1 cellular context compared by ENCODE assay signal in genomic region chr2:134148843-134149472, GRCh38.
TF ChIP-seq lines count a peak whose summit lies in the region.

No MANE protein-coding gene starts in this region.

TF ChIP-seq in K562, 482 proteins besides CTCF, POLR2A, EP300 and RAD21 (continued from another document):
- TF ChIP-seq ZBTB49 (CRISPR knock-in tag; IDR thresholded peaks at IDR 0.05; ENCODE audit: borderline replicate concordance) = no peak
- no peak for TF ChIP-seq ZNF282 (CRISPR knock-in tag; IDR thresholded peaks at IDR 0.05)
- peak; percentile 68; the same call in 1 of the 2 replicates for TF ChIP-seq CTBP1 (IDR thresholded peaks at IDR 0.05; ENCODE audit: borderline replicate concordance)
- peak; percentile 16; the same call in 1 of the 2 replicates for TF ChIP-seq ZNF584 (CRISPR knock-in tag; IDR thresholded peaks at IDR 0.05; ENCODE audit: low read depth)
- peak; percentile 92 for TF ChIP-seq ZNF644 (tag; IDR thresholded peaks at IDR 0.05; ENCODE audit: low read depth)
- peak; percentile 92 for TF ChIP-seq TCF3 (CRISPR knock-in tag; IDR thresholded peaks at IDR 0.05)
- no peak for TF ChIP-seq MYBL2 (IDR thresholded peaks at IDR 0.05; ENCODE audit: low read depth)
- TF ChIP-seq MYBL2 (CRISPR knock-in tag; IDR thresholded peaks at IDR 0.05; ENCODE audit: borderline replicate concordance) = no peak
- TF ChIP-seq, protein P1, sequence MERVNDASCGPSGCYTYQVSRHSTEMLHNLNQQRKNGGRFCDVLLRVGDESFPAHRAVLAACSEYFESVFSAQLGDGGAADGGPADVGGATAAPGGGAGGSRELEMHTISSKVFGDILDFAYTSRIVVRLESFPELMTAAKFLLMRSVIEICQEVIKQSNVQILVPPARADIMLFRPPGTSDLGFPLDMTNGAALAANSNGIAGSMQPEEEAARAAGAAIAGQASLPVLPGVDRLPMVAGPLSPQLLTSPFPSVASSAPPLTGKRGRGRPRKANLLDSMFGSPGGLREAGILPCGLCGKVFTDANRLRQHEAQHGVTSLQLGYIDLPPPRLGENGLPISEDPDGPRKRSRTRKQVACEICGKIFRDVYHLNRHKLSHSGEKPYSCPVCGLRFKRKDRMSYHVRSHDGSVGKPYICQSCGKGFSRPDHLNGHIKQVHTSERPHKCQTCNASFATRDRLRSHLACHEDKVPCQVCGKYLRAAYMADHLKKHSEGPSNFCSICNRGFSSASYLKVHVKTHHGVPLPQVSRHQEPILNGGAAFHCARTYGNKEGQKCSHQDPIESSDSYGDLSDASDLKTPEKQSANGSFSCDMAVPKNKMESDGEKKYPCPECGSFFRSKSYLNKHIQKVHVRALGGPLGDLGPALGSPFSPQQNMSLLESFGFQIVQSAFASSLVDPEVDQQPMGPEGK (CRISPR knock-in tag; IDR thresholded peaks at IDR 0.05; ENCODE audit: borderline replicate concordance) = peak; percentile 35; the same call in 1 of the 2 replicates
- peak in 1 of 2 experiments; percentile 71; a peak in 2 of 4 replicates for TF ChIP-seq FOXK2 (conservative IDR thresholded peaks at IDR 0.05 in 1 of 2, IDR thresholded peaks at IDR 0.05 in 1 of 2; ENCODE audit: low read depth in 2 of 2)
- TF ChIP-seq KLF16 (IDR thresholded peaks at IDR 0.05) = peak; percentile 85
- TF ChIP-seq TEAD4 (IDR thresholded peaks at IDR 0.05; ENCODE audit: low read length) = peak; percentile 95
- TF ChIP-seq TEAD4 (CRISPR knock-in tag; IDR thresholded peaks at IDR 0.05; ENCODE audit: borderline replicate concordance) = no peak
- TF ChIP-seq ERF (CRISPR knock-in tag; IDR thresholded peaks at IDR 0.05) = no peak
- no peak for TF ChIP-seq ZBTB8A (IDR thresholded peaks at IDR 0.05; ENCODE audit: partially characterized antibody)
- no peak for TF ChIP-seq FOXK1 (CRISPR knock-in tag; IDR thresholded peaks at IDR 0.05; ENCODE audit: borderline replicate concordance)
- TF ChIP-seq ZNF79 (CRISPR knock-in tag; IDR thresholded peaks at IDR 0.05; ENCODE audit: low read depth) = no peak
- TF ChIP-seq SPI1 (IDR thresholded peaks at IDR 0.05; ENCODE audit: borderline replicate concordance, low read depth, low read length) = no peak
- TF ChIP-seq TEAD1 (CRISPR knock-in tag; IDR thresholded peaks at IDR 0.05) = peak in 1 of 2 experiments; percentile 63; a peak in 1 of 4 replicates
- no peak for TF ChIP-seq ZNF830 (CRISPR knock-in tag; IDR thresholded peaks at IDR 0.05)
- TF ChIP-seq CREM (IDR thresholded peaks at IDR 0.05; ENCODE audit: low read depth) = peak; percentile 60; the same call in 1 of the 2 replicates
- TF ChIP-seq PHB2 (IDR thresholded peaks at IDR 0.05; ENCODE audit: low read depth) = peak; percentile 10; the same call in 1 of the 2 replicates
- TF ChIP-seq KDM1A (IDR thresholded peaks at IDR 0.05) = 0 out of 4 replicates have a peak, but pooled peaks of 1 of the 2 experiments have one; percentile 13
- TF ChIP-seq ZNF395 (CRISPR knock-in tag; IDR thresholded peaks at IDR 0.05) = peak; percentile 67
- peak in 1 of 2 experiments; percentile 31; a peak in 1 of 4 replicates for TF ChIP-seq SRF (CRISPR knock-in tag; IDR thresholded peaks at IDR 0.05)
- no peak for TF ChIP-seq SAFB2 (IDR thresholded peaks at IDR 0.05; ENCODE audit: borderline replicate concordance, low read depth, low read length, severe bottlenecking)
- peak; percentile 99 for TF ChIP-seq CEBPB (tag; IDR thresholded peaks at IDR 0.05)
- TF ChIP-seq ETV1 (tag; conservative IDR thresholded peaks at IDR 0.05; ENCODE audit: low read depth) = 0 out of 2 replicates have a peak, but pooled peaks have one; percentile 36
- TF ChIP-seq, protein P2, sequence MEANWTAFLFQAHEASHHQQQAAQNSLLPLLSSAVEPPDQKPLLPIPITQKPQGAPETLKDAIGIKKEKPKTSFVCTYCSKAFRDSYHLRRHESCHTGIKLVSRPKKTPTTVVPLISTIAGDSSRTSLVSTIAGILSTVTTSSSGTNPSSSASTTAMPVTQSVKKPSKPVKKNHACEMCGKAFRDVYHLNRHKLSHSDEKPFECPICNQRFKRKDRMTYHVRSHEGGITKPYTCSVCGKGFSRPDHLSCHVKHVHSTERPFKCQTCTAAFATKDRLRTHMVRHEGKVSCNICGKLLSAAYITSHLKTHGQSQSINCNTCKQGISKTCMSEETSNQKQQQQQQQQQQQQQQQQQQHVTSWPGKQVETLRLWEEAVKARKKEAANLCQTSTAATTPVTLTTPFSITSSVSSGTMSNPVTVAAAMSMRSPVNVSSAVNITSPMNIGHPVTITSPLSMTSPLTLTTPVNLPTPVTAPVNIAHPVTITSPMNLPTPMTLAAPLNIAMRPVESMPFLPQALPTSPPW (CRISPR knock-in tag; IDR thresholded peaks at IDR 0.05) = peak; percentile 52; the same call in 1 of the 2 replicates
- TF ChIP-seq, protein P3, sequence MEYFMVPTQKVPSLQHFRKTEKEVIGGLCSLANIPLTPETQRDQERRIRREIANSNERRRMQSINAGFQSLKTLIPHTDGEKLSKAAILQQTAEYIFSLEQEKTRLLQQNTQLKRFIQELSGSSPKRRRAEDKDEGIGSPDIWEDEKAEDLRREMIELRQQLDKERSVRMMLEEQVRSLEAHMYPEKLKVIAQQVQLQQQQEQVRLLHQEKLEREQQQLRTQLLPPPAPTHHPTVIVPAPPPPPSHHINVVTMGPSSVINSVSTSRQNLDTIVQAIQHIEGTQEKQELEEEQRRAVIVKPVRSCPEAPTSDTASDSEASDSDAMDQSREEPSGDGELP (CRISPR knock-in tag; IDR thresholded peaks at IDR 0.05; ENCODE audit: borderline replicate concordance) = peak; percentile 27; the same call in 1 of the 2 replicates
- peak; percentile 83; the same call in 1 of the 2 replicates for TF ChIP-seq ATF7 (IDR thresholded peaks at IDR 0.05)
- TF ChIP-seq CBFA2T2 (conservative IDR thresholded peaks at IDR 0.05) = peak; percentile 79
- TF ChIP-seq CBFA2T3 (IDR thresholded peaks at IDR 0.05) = peak; percentile 87
- peak; percentile 95 for TF ChIP-seq CEBPG (CRISPR knock-in tag; IDR thresholded peaks at IDR 0.05)
- TF ChIP-seq CEBPG (tag; conservative IDR thresholded peaks at IDR 0.05 in 1 of 2, IDR thresholded peaks at IDR 0.05 in 1 of 2) = peak; percentile 97 to 98
- TF ChIP-seq HDAC2 (IDR thresholded peaks at IDR 0.05) = peak; percentile 47; the same call in 1 of the 2 replicates
- TF ChIP-seq, protein P4, sequence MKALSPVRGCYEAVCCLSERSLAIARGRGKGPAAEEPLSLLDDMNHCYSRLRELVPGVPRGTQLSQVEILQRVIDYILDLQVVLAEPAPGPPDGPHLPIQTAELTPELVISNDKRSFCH (CRISPR knock-in tag; IDR thresholded peaks at IDR 0.05) = no peak
- TF ChIP-seq, protein P4 (tag; IDR thresholded peaks at IDR 0.05) = no peak
- peak; percentile 98 for TF ChIP-seq ARID1B (IDR thresholded peaks at IDR 0.05)
- TF ChIP-seq CCNT2 (IDR thresholded peaks at IDR 0.05; ENCODE audit: borderline replicate concordance, extremely low read depth, insufficient read length, low read depth, low read length) = peak; percentile 87
- 0 out of 2 replicates have a peak, but pooled peaks have one; percentile 59 for TF ChIP-seq ILF3 (IDR thresholded peaks at IDR 0.05; ENCODE audit: borderline replicate concordance)
- TF ChIP-seq GATA2 (CRISPR knock-in tag; IDR thresholded peaks at IDR 0.05) = peak; percentile 85
- no peak for TF ChIP-seq RFX1 (IDR thresholded peaks at IDR 0.05)
- TF ChIP-seq TAL1 (IDR thresholded peaks at IDR 0.05) = peak; percentile 93
- TF ChIP-seq NCOA6 (IDR thresholded peaks at IDR 0.05) = no peak
- TF ChIP-seq, protein P5, sequence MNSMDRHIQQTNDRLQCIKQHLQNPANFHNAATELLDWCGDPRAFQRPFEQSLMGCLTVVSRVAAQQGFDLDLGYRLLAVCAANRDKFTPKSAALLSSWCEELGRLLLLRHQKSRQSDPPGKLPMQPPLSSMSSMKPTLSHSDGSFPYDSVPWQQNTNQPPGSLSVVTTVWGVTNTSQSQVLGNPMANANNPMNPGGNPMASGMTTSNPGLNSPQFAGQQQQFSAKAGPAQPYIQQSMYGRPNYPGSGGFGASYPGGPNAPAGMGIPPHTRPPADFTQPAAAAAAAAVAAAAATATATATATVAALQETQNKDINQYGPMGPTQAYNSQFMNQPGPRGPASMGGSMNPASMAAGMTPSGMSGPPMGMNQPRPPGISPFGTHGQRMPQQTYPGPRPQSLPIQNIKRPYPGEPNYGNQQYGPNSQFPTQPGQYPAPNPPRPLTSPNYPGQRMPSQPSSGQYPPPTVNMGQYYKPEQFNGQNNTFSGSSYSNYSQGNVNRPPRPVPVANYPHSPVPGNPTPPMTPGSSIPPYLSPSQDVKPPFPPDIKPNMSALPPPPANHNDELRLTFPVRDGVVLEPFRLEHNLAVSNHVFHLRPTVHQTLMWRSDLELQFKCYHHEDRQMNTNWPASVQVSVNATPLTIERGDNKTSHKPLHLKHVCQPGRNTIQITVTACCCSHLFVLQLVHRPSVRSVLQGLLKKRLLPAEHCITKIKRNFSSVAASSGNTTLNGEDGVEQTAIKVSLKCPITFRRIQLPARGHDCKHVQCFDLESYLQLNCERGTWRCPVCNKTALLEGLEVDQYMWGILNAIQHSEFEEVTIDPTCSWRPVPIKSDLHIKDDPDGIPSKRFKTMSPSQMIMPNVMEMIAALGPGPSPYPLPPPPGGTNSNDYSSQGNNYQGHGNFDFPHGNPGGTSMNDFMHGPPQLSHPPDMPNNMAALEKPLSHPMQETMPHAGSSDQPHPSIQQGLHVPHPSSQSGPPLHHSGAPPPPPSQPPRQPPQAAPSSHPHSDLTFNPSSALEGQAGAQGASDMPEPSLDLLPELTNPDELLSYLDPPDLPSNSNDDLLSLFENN (IDR thresholded peaks at IDR 0.05; ENCODE audit: low read depth in 2 of 2, low read length in 2 of 2) = peak in 1 of 2 experiments; percentile 91; a peak in 2 of 4 replicates
- no peak for TF ChIP-seq PCBP1 (IDR thresholded peaks at IDR 0.05; ENCODE audit: low read depth, low read length, poor library complexity, severe bottlenecking)
- peak in 1 of 2 experiments; percentile 43; a peak in 1 of 4 replicates for TF ChIP-seq MAZ (CRISPR knock-in tag; conservative IDR thresholded peaks at IDR 0.05 in 1 of 2, IDR thresholded peaks at IDR 0.05 in 1 of 2)
- TF ChIP-seq MTA2 (IDR thresholded peaks at IDR 0.05; ENCODE audit: low read depth) = peak; percentile 90
- TF ChIP-seq, protein P6, sequence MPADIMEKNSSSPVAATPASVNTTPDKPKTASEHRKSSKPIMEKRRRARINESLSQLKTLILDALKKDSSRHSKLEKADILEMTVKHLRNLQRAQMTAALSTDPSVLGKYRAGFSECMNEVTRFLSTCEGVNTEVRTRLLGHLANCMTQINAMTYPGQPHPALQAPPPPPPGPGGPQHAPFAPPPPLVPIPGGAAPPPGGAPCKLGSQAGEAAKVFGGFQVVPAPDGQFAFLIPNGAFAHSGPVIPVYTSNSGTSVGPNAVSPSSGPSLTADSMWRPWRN (IDR thresholded peaks at IDR 0.05; ENCODE audit: low read depth) = peak; percentile 73
- TF ChIP-seq PHTF2 (CRISPR knock-in tag; IDR thresholded peaks at IDR 0.05) = no peak
- TF ChIP-seq, protein P7, sequence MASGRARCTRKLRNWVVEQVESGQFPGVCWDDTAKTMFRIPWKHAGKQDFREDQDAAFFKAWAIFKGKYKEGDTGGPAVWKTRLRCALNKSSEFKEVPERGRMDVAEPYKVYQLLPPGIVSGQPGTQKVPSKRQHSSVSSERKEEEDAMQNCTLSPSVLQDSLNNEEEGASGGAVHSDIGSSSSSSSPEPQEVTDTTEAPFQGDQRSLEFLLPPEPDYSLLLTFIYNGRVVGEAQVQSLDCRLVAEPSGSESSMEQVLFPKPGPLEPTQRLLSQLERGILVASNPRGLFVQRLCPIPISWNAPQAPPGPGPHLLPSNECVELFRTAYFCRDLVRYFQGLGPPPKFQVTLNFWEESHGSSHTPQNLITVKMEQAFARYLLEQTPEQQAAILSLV (tag; IDR thresholded peaks at IDR 0.05) = peak; percentile 55; the same call in 1 of the 2 replicates
- TF ChIP-seq, protein P8, sequence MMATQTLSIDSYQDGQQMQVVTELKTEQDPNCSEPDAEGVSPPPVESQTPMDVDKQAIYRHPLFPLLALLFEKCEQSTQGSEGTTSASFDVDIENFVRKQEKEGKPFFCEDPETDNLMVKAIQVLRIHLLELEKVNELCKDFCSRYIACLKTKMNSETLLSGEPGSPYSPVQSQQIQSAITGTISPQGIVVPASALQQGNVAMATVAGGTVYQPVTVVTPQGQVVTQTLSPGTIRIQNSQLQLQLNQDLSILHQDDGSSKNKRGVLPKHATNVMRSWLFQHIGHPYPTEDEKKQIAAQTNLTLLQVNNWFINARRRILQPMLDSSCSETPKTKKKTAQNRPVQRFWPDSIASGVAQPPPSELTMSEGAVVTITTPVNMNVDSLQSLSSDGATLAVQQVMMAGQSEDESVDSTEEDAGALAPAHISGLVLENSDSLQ (IDR thresholded peaks at IDR 0.05) = peak; percentile 86
- no peak for TF ChIP-seq CHD1 (IDR thresholded peaks at IDR 0.05; ENCODE audit: low read length)
